Comparison of ENCODE assay signal across 11 cellular contexts in genomic region chr17:78715876-78716275, GRCh38.
DNase-seq lines count a peak whose midpoint lies in the region; ATAC-seq, FAIRE-seq and TF ChIP-seq lines count a peak whose summit lies in the region.
"Had no signal": no experiment of that assay in that cellular context is flagged by ENCODE, and none has a peak within 500 bp of the region (broad histone marks: within the 10 kb centered on the region; RNA-seq: fewer than 3 reads in every experiment).

No MANE protein-coding gene starts in this region.

- H3K9me1 ChIP-seq in endothelial cell of umbilical vein (replicated peaks; ENCODE audit: control insufficient read depth, extremely low read depth, insufficient read depth, low read length), result no peaks in the 10 kb centered on the region

- TF ChIP-seq POLR2A in endothelial cell of umbilical vein (IDR thresholded peaks at IDR 0.05; ENCODE audit: low read depth, low read length), result no peak

- peaks cover 92% of the 10 kb centered on the region for H3K4me1 Mint-ChIP-seq in activated T-cell treated with anti-CD3 and anti-CD28 coated beads, Interleukin-2, amount 50 U/mL, for 72 hours (ENCODE audit: low read depth)
- H3K4me1 Mint-ChIP-seq in T-cell, result peaks cover 89 to 91% (median 91%) of the 10 kb centered on the region in 3 donors

- no peak for FAIRE-seq in endothelial cell of umbilical vein (lab: Jason Lieb, UNC)

- no peaks in the 10 kb centered on the region for H3K9me3 Mint-ChIP-seq in activated T-cell treated with anti-CD3 and anti-CD28 coated beads, Interleukin-2, amount 50 U/mL, for 72 hours
- H3K9me3 Mint-ChIP-seq in T-cell, result no peaks in the 10 kb centered on the region

- H3K27me3 ChIP-seq in endothelial cell of umbilical vein (ENCODE audit: control insufficient read depth in 2 of 2, insufficient read depth in 2 of 2, low read length in 2 of 2), result no peaks in the 10 kb centered on the region
- H3K27me3 ChIP-seq: Peyer's patch had no signal

- H3K9me3 ChIP-seq in endothelial cell of umbilical vein (replicated peaks; ENCODE audit: control insufficient read depth, insufficient read depth, low read length), result no peaks in the 10 kb centered on the region
- H3K9me3 ChIP-seq: Peyer's patch had no signal

- CTCF ChIA-PET in T-cell (lab: Charles Lee), result interaction anchor here (0.5 to 1.6 kb wide), 6 partner anchors 9 to 1912 kb away, joined by 3 to 7 read pairs (median 4); no protein-coding TSS in a partner anchor
- CTCF ChIA-PET in endothelial cell of umbilical vein (lab: Charles Lee), result interaction anchor here (1.0 to 4.5 kb wide), 6 partner anchors 8 to 219 kb away, joined by 3 to 32 read pairs (median 8); no protein-coding TSS in a partner anchor

- H2AFZ ChIP-seq in endothelial cell of umbilical vein (ENCODE audit: low read depth, low read length), result no peak overlapping the region

- peak overlapping the region; percentile 52 for H3K4me2 ChIP-seq in endothelial cell of umbilical vein (ENCODE audit: insufficient read depth, low read length)

- H3K27ac Mint-ChIP-seq in activated T-cell treated with anti-CD3 and anti-CD28 coated beads, Interleukin-2, amount 50 U/mL, for 72 hours, result peak overlapping the region; percentile 59
- H3K27ac Mint-ChIP-seq in T-cell, result peak overlapping the region; percentile 84 to 89

- POLR2A ChIA-PET in T-cell (lab: Charles Lee) (no interaction called here), endothelial cell of umbilical vein (lab: Charles Lee) (no interaction called here)

- peak overlapping the region; percentile 75 for H3K4me3 Mint-ChIP-seq in activated T-cell treated with anti-CD3 and anti-CD28 coated beads, Interleukin-2, amount 50 U/mL, for 72 hours
- peak overlapping the region; percentile 53 to 83 (median 65) for H3K4me3 Mint-ChIP-seq in T-cell

- peaks cover 3% of the 10 kb centered on the region for H4K20me1 ChIP-seq in endothelial cell of umbilical vein (replicated peaks; ENCODE audit: control insufficient read depth, extremely low read depth, insufficient read depth, low read length)

- H3K36me3 ChIP-seq in endothelial cell of umbilical vein (ENCODE audit: control insufficient read depth in 2 of 2, extremely low read depth in 1 of 2, insufficient read depth in 2 of 2, low read length in 2 of 2), result no peaks in the 10 kb centered on the region
- H3K36me3 ChIP-seq: Peyer's patch had no signal

- H3K27ac ChIP-seq in endothelial cell of umbilical vein (ENCODE audit: insufficient read depth, low read depth, low read length) (peak overlapping the region; percentile 55), substantia nigra (ENCODE audit: low read depth, low read length, poor library complexity, severe bottlenecking) (peak overlapping the region; percentile 95)

- ATAC-seq in activated T-cell treated with anti-CD3 and anti-CD28 coated beads, Interleukin-2, amount 50 U/mL, for 72 hours (replicated peaks in 1 of 2), result no peak
- ATAC-seq in T-cell (replicated peaks in 1 of 4), result no peak
- ATAC-seq in HG02852 (IDR thresholded peaks at IDR 0.05; ENCODE audit: unreplicated experiment), result no peak
- ATAC-seq: activated CD4-positive, CD25-positive, alpha-beta regulatory T cell treated with anti-CD3 and anti-CD28 coated beads, Interleukin-2, amount 50 U/mL, for 24 hours had no signal

- dilution Hi-C loops in endothelial cell of umbilical vein (cut with MboI; ENCODE audit: extremely low pct_ligation_motif_present, low sequenced_read_pairs), result no loop called here

- H3K9ac ChIP-seq in endothelial cell of umbilical vein (replicated peaks; ENCODE audit: extremely low read depth, insufficient read depth, low read length), result no peak overlapping the region

- no peak overlapping the region for H3K4me3 ChIP-seq in endothelial cell of umbilical vein (replicated peaks in 1 of 3; ENCODE audit: insufficient read depth in 1 of 3, low read depth in 1 of 3, low read length in 3 of 3)

- DNase-seq in activated T-cell treated with anti-CD3 and anti-CD28 coated beads, Interleukin-2, amount 50 U/mL, for 72 hours, result no peak
- DNase-seq in activated T-cell treated with anti-CD3 and anti-CD28 coated beads for 4 hours, result no peak
- no peak for DNase-seq in T-cell
- DNase-seq in endothelial cell of umbilical vein (ENCODE audit: low read depth, low spot score), result no peak
- DNase-seq in substantia nigra (lab: John Stamatoyannopoulos, UW), result no peak
- DNase-seq in NCI-H510A treated with DMSO at 0.1 percent for 48 hours (lab: John Stamatoyannopoulos, UW), result no peak
- DNase-seq in stimulated activated CD4-positive, alpha-beta T cell treated with anti-CD3 and anti-CD28 coated beads, Interleukin-2, amount 100 ng/mL, for 48 hours, result no peak
- DNase-seq: NCI-H2029, Peyer's patch had no signal

- peaks cover 26% of the 10 kb centered on the region for H3K79me2 ChIP-seq in endothelial cell of umbilical vein (ENCODE audit: control insufficient read depth, insufficient read depth, low read length)

- intact Hi-C loops in endothelial cell of umbilical vein (cut with micrococcal nuclease), result loop anchor here (1.0 kb wide), 1 partner anchor 20 kb away; no protein-coding TSS in a partner anchor

- no peaks in the 10 kb centered on the region for H3K27me3 Mint-ChIP-seq in activated T-cell treated with anti-CD3 and anti-CD28 coated beads, Interleukin-2, amount 50 U/mL, for 72 hours (ENCODE audit: low read depth)
- H3K27me3 Mint-ChIP-seq in T-cell, result no peaks in the 10 kb centered on the region

- no peaks in the 10 kb centered on the region for H3K36me3 Mint-ChIP-seq in activated T-cell treated with anti-CD3 and anti-CD28 coated beads, Interleukin-2, amount 50 U/mL, for 72 hours (ENCODE audit: insufficient read depth in 2 of 2)
- H3K36me3 Mint-ChIP-seq in T-cell, result peaks cover 8% of the 10 kb centered on the region

- BruUV-seq in endothelial cell of umbilical vein (replicated peaks; lab: Mats Ljungman, UMichigan), result no TSS peak

- peaks cover 35% of the 10 kb centered on the region for H3K4me1 ChIP-seq in endothelial cell of umbilical vein (ENCODE audit: control insufficient read depth, extremely low read depth, insufficient read depth, low read length)

- TF ChIP-seq CTCF in endothelial cell of umbilical vein (IDR thresholded peaks at IDR 0.05; ENCODE audit: extremely low read depth in 1 of 2, insufficient read depth in 1 of 2, low read depth in 1 of 2, low read length in 2 of 2), result no peak

TF ChIP-seq in endothelial cell of umbilical vein, 7 proteins besides CTCF, POLR2A, EP300 and RAD21:
- no peak for TF ChIP-seq JUN (IDR thresholded peaks at IDR 0.05; ENCODE audit: borderline replicate concordance, insufficient read depth, insufficient read length, low read depth)
